In genomic region chr16:457732-458400, GRCh38 we compare ENCODE assay signal across 1 cellular context.
TF ChIP-seq lines count a peak whose summit lies in the region.

No MANE protein-coding gene starts in this region.

TF ChIP-seq in GM23338, 12 proteins besides CTCF, POLR2A, EP300 and RAD21 (continued from another document):
- TF ChIP-seq REST (IDR thresholded peaks at IDR 0.05; ENCODE audit: unreplicated experiment) (no peak), ETS1 (IDR thresholded peaks at IDR 0.05) (no peak), ZNF462 (CRISPR knock-in tag; IDR thresholded peaks at IDR 0.05) (no peak)
